Comparison of ENCODE assay signal across 17 cellular contexts in genomic region chr4:7530932-7531639, GRCh38.
DNase-seq lines count a peak whose midpoint lies in the region; ATAC-seq and TF ChIP-seq lines count a peak whose summit lies in the region.
"Had no signal": no experiment of that assay in that cellular context is flagged by ENCODE, and none has a peak within 500 bp of the region (broad histone marks: within the 10 kb centered on the region; RNA-seq: fewer than 3 reads in every experiment).

No MANE protein-coding gene starts in this region.

- H3K4me1 ChIP-seq in mesendoderm (ENCODE audit: control insufficient read depth, low read depth, low read length): peaks cover 7% of the 10 kb centered on the region
- H3K4me1 ChIP-seq: A549, BE2C, Caco-2 had no signal

- no peaks in the 10 kb centered on the region for H3K9me3 Mint-ChIP-seq in type B pancreatic cell

- no peaks in the 10 kb centered on the region for H3K27me3 ChIP-seq in mesendoderm (ENCODE audit: insufficient read depth, low read length, poor library complexity)
- H3K27me3 ChIP-seq: BE2C had no signal

- no peak overlapping the region for H3K4me3 ChIP-seq in mesendoderm (ENCODE audit: low read length)
- H3K4me3 ChIP-seq: A549 had no signal

- H2BK120ac ChIP-seq in mesendoderm (ENCODE audit: low read depth, low read length): no peak overlapping the region

- DNase-seq in SW480 (ENCODE audit: low spot score) (peak; percentile 35), islet precursor cell (peak; percentile 71), mesendoderm (no peak), type B pancreatic cell (ENCODE audit: extremely low spot score, unreplicated experiment) (no peak), NCI-H526 (lab: John Stamatoyannopoulos, UW) (no peak), cerebellar nuclear complex (lab: John Stamatoyannopoulos, UW) (no peak)
- no peak for DNase-seq in activated effector memory CD4-positive, alpha-beta T cell treated with anti-CD3 and anti-CD28 coated beads, Interleukin-2, amount 50 U/mL, for 16 hours
- DNase-seq: BE2C; Caco-2; CD8-positive, alpha-beta memory T cell; DMS53; GF-D8; IMR-90 had no signal

- H3K79me1 ChIP-seq in mesendoderm (ENCODE audit: low read length): no peaks in the 10 kb centered on the region

- no peaks in the 10 kb centered on the region for H3K36me3 Mint-ChIP-seq in type B pancreatic cell
- H3K36me3 Mint-ChIP-seq: CD14-positive monocyte; CD8-positive, alpha-beta memory T cell had no signal

- no peak overlapping the region for H2BK5ac ChIP-seq in mesendoderm (ENCODE audit: low read length)

- peak overlapping the region; percentile 25 for H3K56ac ChIP-seq in mesendoderm (ENCODE audit: low read length)

- H3K27ac Mint-ChIP-seq in type B pancreatic cell: peak overlapping the region; percentile 78
- H3K27ac Mint-ChIP-seq: CD8-positive, alpha-beta memory T cell had no signal

- no peak overlapping the region for H4K5ac ChIP-seq in mesendoderm (ENCODE audit: low read length)

- H3K36me3 ChIP-seq in mesendoderm (ENCODE audit: control insufficient read depth, insufficient read depth, low read length): no peaks in the 10 kb centered on the region
- H3K36me3 ChIP-seq: BE2C had no signal

- peak overlapping the region; percentile 65 for H3K4me3 Mint-ChIP-seq in type B pancreatic cell
- H3K4me3 Mint-ChIP-seq: CD14-positive monocyte; CD8-positive, alpha-beta memory T cell had no signal

- H3K9ac ChIP-seq in mesendoderm (ENCODE audit: low read length): no peak overlapping the region

- H3K18ac ChIP-seq in mesendoderm (ENCODE audit: low read length): no peak overlapping the region

- peaks cover 2% of the 10 kb centered on the region for H3K27me3 Mint-ChIP-seq in type B pancreatic cell

- no peak overlapping the region for H2BK15ac ChIP-seq in mesendoderm (replicated peaks; ENCODE audit: low read depth)

- no peak overlapping the region for H3K4ac ChIP-seq in mesendoderm (ENCODE audit: low read depth, low read length)

- H3K23ac ChIP-seq in mesendoderm (ENCODE audit: low read length): no peak overlapping the region

- no peak overlapping the region for H4K8ac ChIP-seq in mesendoderm (ENCODE audit: low read depth, low read length)

- H3K79me2 ChIP-seq in mesendoderm (ENCODE audit: control insufficient read depth, insufficient read depth, low read length): no peaks in the 10 kb centered on the region

- no peak overlapping the region for H2AK5ac ChIP-seq in mesendoderm (ENCODE audit: low read length)

- H3K4me1 Mint-ChIP-seq in type B pancreatic cell (ENCODE audit: unreplicated experiment): peaks cover 30% of the 10 kb centered on the region
- H3K4me1 Mint-ChIP-seq: CD14-positive monocyte; CD8-positive, alpha-beta memory T cell had no signal

- no peak for TF ChIP-seq CTCF in type B pancreatic cell (conservative IDR thresholded peaks at IDR 0.05)

- WGBS in mesendoderm (ENCODE audit: extremely low coverage, insufficient coverage, low lambda C conversion rate): no CpG with 5 or more reads among the region's 17 CpGs

- no peak overlapping the region for H3K27ac ChIP-seq in mesendoderm (ENCODE audit: low read depth, low read length)
- H3K27ac ChIP-seq: A549, HL-60 had no signal

- no peak overlapping the region for H3K4me2 ChIP-seq in mesendoderm (ENCODE audit: low read length)
- H3K4me2 ChIP-seq: A549 had no signal

- ATAC-seq in GM18870 (IDR thresholded peaks at IDR 0.05; ENCODE audit: unreplicated experiment): no peak

Comparison
In these comparisons a context has a peak if more than half of its experiments do, and no peak if none do; other contexts are left out.
1. DNase-seq: peak in SW480 (single experiment) and islet precursor cell (single experiment); none in mesendoderm (single experiment), type B pancreatic cell (single experiment), NCI-H526 (0 of 2), activated effector memory CD4-positive, alpha-beta T cell treated with anti-CD3 and anti-CD28 coated beads, Interleukin-2, amount 50 U/mL, for 16 hours (single experiment) and cerebellar nuclear complex (0 of 2).